In the genomic region with DNA sequence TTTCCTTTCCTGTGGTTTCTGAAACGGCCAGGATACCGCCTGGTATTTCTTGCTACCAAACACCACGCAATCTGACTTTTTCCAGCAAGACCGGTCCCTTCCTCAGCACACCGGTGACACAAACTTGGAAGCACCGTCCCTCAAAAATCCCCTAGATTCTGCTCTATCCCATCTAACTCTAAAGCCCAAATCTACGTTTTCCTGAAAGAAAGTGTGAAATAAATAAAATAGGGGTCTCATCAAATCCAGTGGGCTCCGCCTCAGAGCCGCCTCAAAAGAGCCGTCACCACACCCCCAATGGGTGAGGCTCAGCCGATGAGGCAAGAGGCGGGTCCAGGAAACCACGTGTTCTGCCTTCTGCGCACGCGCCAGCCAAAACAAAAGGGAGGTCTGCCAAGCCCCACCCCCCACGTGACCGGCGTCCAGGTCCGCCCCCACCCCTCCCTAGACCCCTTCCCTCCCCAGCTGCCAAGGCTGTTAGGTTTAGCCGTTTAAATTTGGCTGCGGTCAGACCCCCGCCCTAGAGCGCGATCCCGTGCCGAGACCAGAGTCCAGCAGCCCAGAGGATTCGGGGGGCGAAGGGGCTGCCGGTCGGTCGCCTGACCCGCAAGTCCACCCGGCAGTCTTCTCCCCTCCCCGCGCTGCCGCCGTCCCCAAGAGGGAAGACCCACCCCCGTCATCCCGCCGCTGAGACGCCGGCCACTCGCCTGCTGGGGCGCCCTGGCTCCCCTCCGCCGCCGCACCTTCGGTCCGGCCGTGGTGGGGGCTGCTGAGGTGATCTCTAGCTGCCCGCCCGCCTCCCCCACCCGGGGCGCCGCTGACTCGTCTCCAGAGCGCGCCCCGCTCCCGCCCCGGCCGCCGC, we compare ENCODE assay signal across 8 cellular contexts. TPM values are rescaled to one million over a fixed set of nuclear protein-coding genes. Genes with fewer than 3 reads are reported as not detected.
DNase-seq lines count a peak whose midpoint lies in the region; ATAC-seq and TF ChIP-seq lines count a peak whose summit lies in the region.

No MANE protein-coding gene starts in this region.

- H3K9me3 ChIP-seq in testis: no peaks in the 10 kb centered on the region

- ATAC-seq in HG02623 (IDR thresholded peaks at IDR 0.05; ENCODE audit: unreplicated experiment) (peak; percentile 69), omental fat pad (ENCODE audit: low FRiP score) (peak; percentile 82)

- H3K36me3 ChIP-seq in testis (ENCODE audit: low read depth, missing control alignments): no peaks in the 10 kb centered on the region

- DNase-seq in GM10266 (ENCODE audit: extremely low spot score): peak; percentile 95
- DNase-seq in NCI-H1092 treated with DMSO at 0.1 percent for 48 hours (lab: John Stamatoyannopoulos, UW): peak; percentile 90
- DNase-seq in SKM-1 (lab: John Stamatoyannopoulos, UW; ENCODE audit: unreplicated experiment): peak; percentile 95
- DNase-seq in activated naive CD8-positive, alpha-beta T cell treated with anti-CD3 and anti-CD28 coated beads for 36 hours: peak; percentile 95
- DNase-seq in glutamatergic neuron: peak; percentile 100
- peak; percentile 92 for DNase-seq in omental fat pad (ENCODE audit: low spot score)
- peak; percentile 97 for DNase-seq in testis

- no peaks in the 10 kb centered on the region for H3K27me3 Mint-ChIP-seq in activated naive CD8-positive, alpha-beta T cell treated with anti-CD3 and anti-CD28 coated beads for 36 hours
- H3K27me3 Mint-ChIP-seq in glutamatergic neuron (ENCODE audit: unreplicated experiment): peaks cover 7% of the 10 kb centered on the region

- H3K4me3 Mint-ChIP-seq in activated naive CD8-positive, alpha-beta T cell treated with anti-CD3 and anti-CD28 coated beads for 36 hours: peak overlapping the region; percentile 91
- peak overlapping the region; percentile 92 for H3K4me3 Mint-ChIP-seq in glutamatergic neuron (ENCODE audit: unreplicated experiment)

- H3K27ac ChIP-seq in testis: peak overlapping the region; percentile 100

- H3K4me1 Mint-ChIP-seq in activated naive CD8-positive, alpha-beta T cell treated with anti-CD3 and anti-CD28 coated beads for 36 hours: peaks cover 33% of the 10 kb centered on the region
- peaks cover 8% of the 10 kb centered on the region for H3K4me1 Mint-ChIP-seq in glutamatergic neuron (ENCODE audit: low read depth, unreplicated experiment)

- no peaks in the 10 kb centered on the region for H3K36me3 Mint-ChIP-seq in activated naive CD8-positive, alpha-beta T cell treated with anti-CD3 and anti-CD28 coated beads for 36 hours
- no peaks in the 10 kb centered on the region for H3K36me3 Mint-ChIP-seq in glutamatergic neuron (ENCODE audit: unreplicated experiment)

- TF ChIP-seq CTCF in GM10266 (IDR thresholded peaks at IDR 0.05; ENCODE audit: control insufficient read depth, insufficient read depth, low read depth, missing control alignments) (no peak), glutamatergic neuron (IDR thresholded peaks at IDR 0.05; ENCODE audit: partially characterized antibody, unreplicated experiment) (no peak), omental fat pad (IDR thresholded peaks at IDR 0.05) (no peak), testis (IDR thresholded peaks at IDR 0.05) (no peak)

- peak overlapping the region; percentile 99 for H3K27ac Mint-ChIP-seq in activated naive CD8-positive, alpha-beta T cell treated with anti-CD3 and anti-CD28 coated beads for 36 hours
- H3K27ac Mint-ChIP-seq in glutamatergic neuron (ENCODE audit: unreplicated experiment): peak overlapping the region; percentile 91

- peak; percentile 94 for TF ChIP-seq POLR2A in testis (IDR thresholded peaks at IDR 0.05)

- H3K9me3 Mint-ChIP-seq in activated naive CD8-positive, alpha-beta T cell treated with anti-CD3 and anti-CD28 coated beads for 36 hours: no peaks in the 10 kb centered on the region
- peaks cover 14% of the 10 kb centered on the region for H3K9me3 Mint-ChIP-seq in glutamatergic neuron (ENCODE audit: unreplicated experiment)

- H3K4me1 ChIP-seq in testis: peaks cover 29% of the 10 kb centered on the region

- intact Hi-C loops in testis (cut with DNase I; ENCODE audit: low total_unique reads): no loop called here

- peak overlapping the region; percentile 95 to 96 for H3K4me3 ChIP-seq in testis

- no peaks in the 10 kb centered on the region for H3K27me3 ChIP-seq in testis

- WGBS in testis, 2 donors: 0 to 1% methylated on average over 30 to 52 of the region's 64 CpGs

RNA-seq across cellular contexts. Expression of a gene that starts 0.5 kb away (rescaled TPM):
- 1 to 10 TPM; 2.6 to 3.7 TPM for total RNA-seq in activated naive CD8-positive, alpha-beta T cell treated with anti-CD3 and anti-CD28 coated beads for 36 hours
- total RNA-seq in glutamatergic neuron (ENCODE audit: unreplicated experiment): 26.4 TPM
- 10 to 100 TPM; 12.5 to 48.5 (median 24.4) TPM for total RNA-seq in omental fat pad
- total RNA-seq in testis: 10 to 100 TPM; 53.0 to 80.4 TPM
- 39.7 TPM for polyA plus RNA-seq in testis (ENCODE audit: insufficient read depth, low read depth, low replicate concordance)

RNA-seq across cellular contexts. Expression of a gene that starts 54.6 kb away (rescaled TPM):
- total RNA-seq in activated naive CD8-positive, alpha-beta T cell treated with anti-CD3 and anti-CD28 coated beads for 36 hours: not detected
- total RNA-seq in glutamatergic neuron (ENCODE audit: unreplicated experiment) (not detected), omental fat pad (10 to 100 TPM in 2 of 4 donors, 1 to 10 TPM in 2; 4.2 to 17.3 (median 11.7) TPM), testis (10 to 100 TPM; 18.1 to 18.5 TPM)
- polyA plus RNA-seq in testis (ENCODE audit: insufficient read depth, low read depth, low replicate concordance): 4.5 TPM

Comparison
In these comparisons a context has a peak if more than half of its experiments do, and no peak if none do; other contexts are left out.
1. Peak in every context shown above with its lines: DNase-seq, ATAC-seq, H3K4me3 ChIP-seq and H3K27ac ChIP-seq.